12 cellular contexts compared by ENCODE assay signal in the genomic region with DNA sequence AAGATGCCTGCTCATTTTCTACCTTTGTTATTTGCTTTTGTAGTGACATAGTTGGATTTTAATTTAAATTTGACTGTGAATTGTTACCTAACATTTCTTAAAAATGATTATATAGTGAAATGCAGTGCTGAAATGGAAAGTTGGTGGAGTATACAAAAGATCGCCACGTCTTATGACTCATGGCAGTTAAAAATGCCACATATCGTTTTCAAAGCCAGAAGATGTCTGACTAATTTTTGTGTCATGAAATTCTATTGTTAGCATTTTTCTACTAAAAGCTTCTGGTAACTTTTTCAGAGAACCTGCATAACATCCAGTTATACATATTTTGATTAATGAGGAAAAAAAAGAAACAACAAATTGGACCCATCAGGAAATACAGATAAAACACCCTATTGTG. TPM values are rescaled to one million over a fixed set of nuclear protein-coding genes. Genes with fewer than 3 reads are reported as not detected.
A peak's percentile ranks its signal among the peaks of the same experiment; 100 is the strongest.
DNase-seq lines count a peak whose midpoint lies in the region; ATAC-seq and TF ChIP-seq lines count a peak whose summit lies in the region.
"Had no signal": no experiment of that assay in that cellular context is flagged by ENCODE, and none has a peak within 500 bp of the region (broad histone marks: within the 10 kb centered on the region; RNA-seq: fewer than 3 reads in every experiment).

No MANE protein-coding gene starts in this region.

- H3K4me3 ChIP-seq in SK-N-SH (ENCODE audit: low read depth in 2 of 2, low read length in 1 of 2), result no peak overlapping the region
- no peak overlapping the region for H3K4me3 ChIP-seq in fibroblast of mammary gland (ENCODE audit: control insufficient read depth, low read depth, low read length)
- H3K4me3 ChIP-seq: GM12878 had no signal

- H2AFZ ChIP-seq in SK-N-SH (ENCODE audit: low read depth), result no peak overlapping the region

- peak overlapping the region in 1 of 2 experiments; percentile 69; a peak in 2 of 4 replicates for H3K27ac ChIP-seq in SK-N-SH (ENCODE audit: low read depth in 2 of 2, low read length in 1 of 2)

- H3K9me3 ChIP-seq in SK-N-SH, result no peaks in the 10 kb centered on the region

- TF ChIP-seq EP300 in SK-N-SH (IDR thresholded peaks at IDR 0.05; ENCODE audit: borderline replicate concordance in 1 of 2, low read depth in 1 of 2, low read length in 1 of 2), result peak in 1 of 2 experiments; percentile 55; a peak in 1 of 4 replicates

- H3K27me3 ChIP-seq in SK-N-SH (ENCODE audit: insufficient read depth), result no peaks in the 10 kb centered on the region

- 14% methylated on average over 3 of the region's 3 CpGs for WGBS in SK-N-SH (ENCODE audit: low lambda C conversion rate)

- H3K9ac ChIP-seq in SK-N-SH, result no peak overlapping the region

- H4K20me1 ChIP-seq in SK-N-SH (ENCODE audit: insufficient read depth), result peaks cover 78% of the 10 kb centered on the region

- H3K27me3 Mint-ChIP-seq in activated naive CD4-positive, alpha-beta T cell treated with anti-CD3 and anti-CD28 coated beads, Interleukin-2, amount 10 ng/mL, durations not matched to agents 7 days and 5 days, result no peaks in the 10 kb centered on the region
- no peaks in the 10 kb centered on the region for H3K27me3 Mint-ChIP-seq in stimulated activated naive CD8-positive, alpha-beta T cell treated with anti-CD3 and anti-CD28 coated beads, Interleukin-15, amount 100 ng/mL, for 72 hours

- H3K27ac Mint-ChIP-seq in activated naive CD4-positive, alpha-beta T cell treated with anti-CD3 and anti-CD28 coated beads, Interleukin-2, amount 50 U/mL, for 72 hours, result no peak overlapping the region
- no peak overlapping the region for H3K27ac Mint-ChIP-seq in activated naive CD4-positive, alpha-beta T cell treated with anti-CD3 and anti-CD28 coated beads, Interleukin-2, amount 10 ng/mL, durations not matched to agents 7 days and 5 days
- peak overlapping the region in 1 of 2 donors; percentile 89 for H3K27ac Mint-ChIP-seq in stimulated activated naive CD8-positive, alpha-beta T cell treated with anti-CD3 and anti-CD28 coated beads, Interleukin-15, amount 100 ng/mL, for 72 hours
- H3K27ac Mint-ChIP-seq: CD14-positive monocyte had no signal

- peaks cover 15% of the 10 kb centered on the region for H3F3A ChIP-seq in SK-N-SH (replicated peaks; ENCODE audit: insufficient read depth)

- no peak overlapping the region for H3K4me3 Mint-ChIP-seq in activated naive CD4-positive, alpha-beta T cell treated with anti-CD3 and anti-CD28 coated beads, Interleukin-2, amount 10 ng/mL, durations not matched to agents 7 days and 5 days
- H3K4me3 Mint-ChIP-seq in stimulated activated naive CD8-positive, alpha-beta T cell treated with anti-CD3 and anti-CD28 coated beads, Interleukin-15, amount 100 ng/mL, for 72 hours, result peak overlapping the region; percentile 36 to 73
- H3K4me3 Mint-ChIP-seq: CD14-positive monocyte had no signal

- H3K36me3 ChIP-seq in SK-N-SH (replicated peaks in 1 of 2; ENCODE audit: control insufficient read depth in 1 of 2, insufficient read depth in 2 of 2, low read length in 1 of 2), result no peaks in the 10 kb centered on the region

- CTCF ChIA-PET in activated naive CD4-positive, alpha-beta T cell treated with anti-CD3 and anti-CD28 coated beads, Interleukin-2, amount 10 ng/mL, durations not matched to agents 7 days and 5 days (lab: Charles Lee), result no interaction called here
- CTCF ChIA-PET in SK-N-SH (lab: Yijun Ruan, JAX), result no interaction called here

- ATAC-seq in activated naive CD4-positive, alpha-beta T cell treated with anti-CD3 and anti-CD28 coated beads, Interleukin-2, amount 50 U/mL, for 72 hours, result peak; percentile 68 to 76
- ATAC-seq in stimulated activated naive CD8-positive, alpha-beta T cell treated with anti-CD3 and anti-CD28 coated beads, Interleukin-15, amount 100 ng/mL, for 72 hours, result peak; percentile 63
- ATAC-seq: GM12878 had no signal

- H3K36me3 Mint-ChIP-seq in activated naive CD4-positive, alpha-beta T cell treated with anti-CD3 and anti-CD28 coated beads, Interleukin-2, amount 50 U/mL, for 72 hours, result peaks cover 0 to 14% of the 10 kb centered on the region in 2 donors
- peaks cover 13% of the 10 kb centered on the region for H3K36me3 Mint-ChIP-seq in activated naive CD4-positive, alpha-beta T cell treated with anti-CD3 and anti-CD28 coated beads, Interleukin-2, amount 10 ng/mL, durations not matched to agents 7 days and 5 days

- H3K9me2 ChIP-seq in SK-N-SH, result no peaks in the 10 kb centered on the region

- TF ChIP-seq CTCF in SK-N-SH (IDR thresholded peaks at IDR 0.05) (no peak), fibroblast of mammary gland (conservative IDR thresholded peaks at IDR 0.05; ENCODE audit: control insufficient read depth, insufficient read depth, low read depth, low read length) (no peak)

- POLR2A ChIA-PET in SK-N-SH (lab: Yijun Ruan, JAX), result no interaction called here

- peaks cover 95% of the 10 kb centered on the region for H3K79me2 ChIP-seq in SK-N-SH (ENCODE audit: insufficient read depth)

- no peak for DNase-seq in activated naive CD4-positive, alpha-beta T cell treated with anti-CD3 and anti-CD28 coated beads, Interleukin-2, amount 50 U/mL, for 72 hours (ENCODE audit: low spot score in 2 of 2)
- DNase-seq in activated naive CD4-positive, alpha-beta T cell treated with anti-CD3 and anti-CD28 coated beads, Interleukin-2, amount 10 ng/mL, durations not matched to agents 7 days and 5 days, result no peak
- no peak for DNase-seq in SK-N-SH
- peak; percentile 85 for DNase-seq in fibroblast of mammary gland (ENCODE audit: low read depth)
- DNase-seq in stimulated activated naive CD8-positive, alpha-beta T cell treated with anti-CD3 and anti-CD28 coated beads, Interleukin-15, amount 100 ng/mL, for 72 hours, result no peak
- no peak for DNase-seq in SW480 (ENCODE audit: low spot score)
- no peak for DNase-seq in COLO668 (lab: John Stamatoyannopoulos, UW; ENCODE audit: unreplicated experiment)
- no peak for DNase-seq in putamen (ENCODE audit: low spot score)
- DNase-seq: central memory CD4-positive, alpha-beta T cell; NCI-H526 treated with DMSO at 0.1 percent for 48 hours had no signal

- no peak for TF ChIP-seq RAD21 in SK-N-SH (IDR thresholded peaks at IDR 0.05; ENCODE audit: low read length)

- peaks cover 7% of the 10 kb centered on the region for H3K4me1 Mint-ChIP-seq in activated naive CD4-positive, alpha-beta T cell treated with anti-CD3 and anti-CD28 coated beads, Interleukin-2, amount 10 ng/mL, durations not matched to agents 7 days and 5 days
- H3K4me1 Mint-ChIP-seq in stimulated activated naive CD8-positive, alpha-beta T cell treated with anti-CD3 and anti-CD28 coated beads, Interleukin-15, amount 100 ng/mL, for 72 hours, result peaks cover 90% of the 10 kb centered on the region
- H3K4me1 Mint-ChIP-seq: CD14-positive monocyte had no signal

- peak overlapping the region; percentile 51 for H3K4me2 ChIP-seq in SK-N-SH

- H3K4me1 ChIP-seq in SK-N-SH (ENCODE audit: control insufficient read depth in 1 of 2, insufficient read depth in 2 of 2, low read depth in 1 of 2, low read length in 1 of 2), result peaks cover 0 to 9% of the 10 kb centered on the region in 2 experiments; a peak in 2 of 4 replicates

- peaks cover 0 to 5% of the 10 kb centered on the region in 2 donors for H3K9me3 Mint-ChIP-seq in activated naive CD4-positive, alpha-beta T cell treated with anti-CD3 and anti-CD28 coated beads, Interleukin-2, amount 50 U/mL, for 72 hours
- no peaks in the 10 kb centered on the region for H3K9me3 Mint-ChIP-seq in activated naive CD4-positive, alpha-beta T cell treated with anti-CD3 and anti-CD28 coated beads, Interleukin-2, amount 10 ng/mL, durations not matched to agents 7 days and 5 days
- H3K9me3 Mint-ChIP-seq in stimulated activated naive CD8-positive, alpha-beta T cell treated with anti-CD3 and anti-CD28 coated beads, Interleukin-15, amount 100 ng/mL, for 72 hours, result no peaks in the 10 kb centered on the region

TF ChIP-seq in SK-N-SH, 30 proteins besides CTCF, POLR2A, EP300 and RAD21 (continues in another document):
- TF ChIP-seq TEAD4 (IDR thresholded peaks at IDR 0.05; ENCODE audit: borderline replicate concordance, insufficient read depth), result 0 out of 2 replicates have a peak, but pooled peaks have one; percentile 29
- TF ChIP-seq, protein P1, sequence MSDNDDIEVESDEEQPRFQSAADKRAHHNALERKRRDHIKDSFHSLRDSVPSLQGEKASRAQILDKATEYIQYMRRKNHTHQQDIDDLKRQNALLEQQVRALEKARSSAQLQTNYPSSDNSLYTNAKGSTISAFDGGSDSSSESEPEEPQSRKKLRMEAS (IDR thresholded peaks at IDR 0.05; ENCODE audit: low read depth), result no peak
- peak; percentile 52; the same call in 1 of the 2 replicates for TF ChIP-seq NFIC (IDR thresholded peaks at IDR 0.05; ENCODE audit: borderline replicate concordance)
- TF ChIP-seq FOSL2 (IDR thresholded peaks at IDR 0.05; ENCODE audit: borderline replicate concordance, low read depth), result peak; percentile 85; the same call in 1 of the 2 replicates
- TF ChIP-seq, protein P2, sequence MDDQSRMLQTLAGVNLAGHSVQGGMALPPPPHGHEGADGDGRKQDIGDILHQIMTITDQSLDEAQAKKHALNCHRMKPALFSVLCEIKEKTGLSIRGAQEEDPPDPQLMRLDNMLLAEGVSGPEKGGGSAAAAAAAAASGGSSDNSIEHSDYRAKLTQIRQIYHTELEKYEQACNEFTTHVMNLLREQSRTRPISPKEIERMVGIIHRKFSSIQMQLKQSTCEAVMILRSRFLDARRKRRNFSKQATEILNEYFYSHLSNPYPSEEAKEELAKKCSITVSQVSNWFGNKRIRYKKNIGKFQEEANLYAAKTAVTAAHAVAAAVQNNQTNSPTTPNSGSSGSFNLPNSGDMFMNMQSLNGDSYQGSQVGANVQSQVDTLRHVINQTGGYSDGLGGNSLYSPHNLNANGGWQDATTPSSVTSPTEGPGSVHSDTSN (IDR thresholded peaks at IDR 0.05), result peak; percentile 84
- TF ChIP-seq JUND (IDR thresholded peaks at IDR 0.05), result peak; percentile 76
- TF ChIP-seq MEF2A (IDR thresholded peaks at IDR 0.05; ENCODE audit: borderline replicate concordance, low read depth), result peak; percentile 71; the same call in 1 of the 2 replicates

RNA-seq across cellular contexts. Expression of a gene that starts 20.6 kb away (rescaled TPM):
- total RNA-seq in activated naive CD4-positive, alpha-beta T cell treated with anti-CD3 and anti-CD28 coated beads, Interleukin-2, amount 50 U/mL, for 72 hours, result 10 to 100 TPM; 19.9 to 24.9 TPM
- polyA plus RNA-seq in SK-N-SH (2012; rRNA removed), result 10.6 and 14.0 TPM in 2 replicates
- 15.9 and 17.4 TPM in 2 replicates for polyA plus RNA-seq in SK-N-SH (2012; cell fraction: cytosol; rRNA removed)
- 9.2 and 19.3 TPM in 2 replicates for polyA plus RNA-seq in SK-N-SH (2012; cell fraction: nucleus; rRNA removed)

RNA-seq across cellular contexts. Expression of a gene that starts 44.0 kb away (rescaled TPM):
- 1 to 10 TPM; 4.9 to 7.1 TPM for total RNA-seq in activated naive CD4-positive, alpha-beta T cell treated with anti-CD3 and anti-CD28 coated beads, Interleukin-2, amount 50 U/mL, for 72 hours
- 3.2 and 5.5 TPM in 2 replicates for polyA plus RNA-seq in SK-N-SH (2012; rRNA removed)
- 3.4 and 3.7 TPM in 2 replicates for polyA plus RNA-seq in SK-N-SH (2012; cell fraction: cytosol; rRNA removed)
- 8.0 and 14.1 TPM in 2 replicates for polyA plus RNA-seq in SK-N-SH (2012; cell fraction: nucleus; rRNA removed)
